ENCODE assay signal across 8 cellular contexts in genomic region chr17:5468075-5468473, GRCh38. TPM values are rescaled to one million over a fixed set of nuclear protein-coding genes. Genes with fewer than 3 reads are reported as not detected.
DNase-seq lines count a peak whose midpoint lies in the region; ATAC-seq and TF ChIP-seq lines count a peak whose summit lies in the region.

No MANE protein-coding gene starts in this region.

- peak; percentile 43 for DNase-seq in activated CD8-positive, alpha-beta memory T cell treated with anti-CD3 and anti-CD28 coated beads, Interleukin-2, amount 10 ng/mL, durations not matched to agents 7 days and 5 days
- no peak for DNase-seq in activated CD8-positive, alpha-beta memory T cell treated with anti-CD3 and anti-CD28 coated beads, Interleukin-2, amount 50 U/mL, for 48 hours
- peak; percentile 27 for DNase-seq in OCI-LY7 (ENCODE audit: low spot score)
- no peak for DNase-seq in central memory CD8-positive, alpha-beta T cell (ENCODE audit: low spot score in 2 of 2)
- no peak for DNase-seq in tibial artery
- DNase-seq in NCI-H1417 treated with DMSO at 0.1 percent for 48 hours (lab: John Stamatoyannopoulos, UW): no peak

- peaks cover 19% of the 10 kb centered on the region for H4K20me1 ChIP-seq in OCI-LY7 (ENCODE audit: insufficient read depth, low read length)

- H3K27me3 Mint-ChIP-seq in activated CD8-positive, alpha-beta memory T cell treated with anti-CD3 and anti-CD28 coated beads, Interleukin-2, amount 10 ng/mL, durations not matched to agents 7 days and 5 days: no peaks in the 10 kb centered on the region
- no peaks in the 10 kb centered on the region for H3K27me3 Mint-ChIP-seq in central memory CD8-positive, alpha-beta T cell

- peaks cover 24% of the 10 kb centered on the region for H3K4me1 ChIP-seq in OCI-LY7 (ENCODE audit: insufficient read depth, low read length, poor library complexity, severe bottlenecking)
- peaks cover 27% of the 10 kb centered on the region for H3K4me1 ChIP-seq in mononuclear cell (ENCODE audit: insufficient read depth, low read length)
- peaks cover 0 to 22% (median 20%) of the 10 kb centered on the region in 4 donors for H3K4me1 ChIP-seq in tibial artery

- peak overlapping the region; percentile 86 for H3K4me3 ChIP-seq in OCI-LY7 (ENCODE audit: low read depth, low read length, poor library complexity, severe bottlenecking)
- H3K4me3 ChIP-seq in mononuclear cell (ENCODE audit: low read length): peak overlapping the region; percentile 61
- peak overlapping the region; percentile 73 to 80 for H3K4me3 ChIP-seq in tibial artery

- H2AFZ ChIP-seq in OCI-LY7 (ENCODE audit: low read length): peak overlapping the region; percentile 26; the same call in 1 of the 2 replicates

- ATAC-seq in activated CD8-positive, alpha-beta memory T cell treated with anti-CD3 and anti-CD28 coated beads, Interleukin-2, amount 10 ng/mL, durations not matched to agents 7 days and 5 days: peak; percentile 18
- peak; percentile 35 for ATAC-seq in central memory CD8-positive, alpha-beta T cell (replicated peaks; ENCODE audit: extremely low read depth, poor library complexity, severe bottlenecking)
- no peak for ATAC-seq in HG03571 (IDR thresholded peaks at IDR 0.05; ENCODE audit: unreplicated experiment)

- peak overlapping the region; percentile 88 for H3K4me2 ChIP-seq in OCI-LY7 (ENCODE audit: low read length)

- peaks cover 13% of the 10 kb centered on the region for H3K36me3 Mint-ChIP-seq in activated CD8-positive, alpha-beta memory T cell treated with anti-CD3 and anti-CD28 coated beads, Interleukin-2, amount 10 ng/mL, durations not matched to agents 7 days and 5 days
- peaks cover 15% of the 10 kb centered on the region for H3K36me3 Mint-ChIP-seq in central memory CD8-positive, alpha-beta T cell (ENCODE audit: insufficient read depth)

- peaks cover 56% of the 10 kb centered on the region for H3K79me2 ChIP-seq in OCI-LY7 (ENCODE audit: insufficient read depth, low read depth, low read length)

- no peaks in the 10 kb centered on the region for H3K9me3 ChIP-seq in OCI-LY7 (ENCODE audit: low read length)
- H3K9me3 ChIP-seq in mononuclear cell (ENCODE audit: low read depth, low read length): no peaks in the 10 kb centered on the region
- H3K9me3 ChIP-seq in tibial artery: no peaks in the 10 kb centered on the region

- POLR2A ChIA-PET in OCI-LY7 (lab: Charles Lee): interaction anchor here (0.6 to 1.7 kb wide), 5 partner anchors 12 to 1325 kb away, joined by 3 to 8 read pairs (median 4); partner anchors contain the start of genes DERL2 and MIS12

- H3K4me3 Mint-ChIP-seq in activated CD8-positive, alpha-beta memory T cell treated with anti-CD3 and anti-CD28 coated beads, Interleukin-2, amount 10 ng/mL, durations not matched to agents 7 days and 5 days: peak overlapping the region; percentile 87
- peak overlapping the region; percentile 73 for H3K4me3 Mint-ChIP-seq in central memory CD8-positive, alpha-beta T cell

- CTCF ChIA-PET in activated CD8-positive, alpha-beta memory T cell treated with anti-CD3 and anti-CD28 coated beads, Interleukin-2, amount 10 ng/mL, durations not matched to agents 7 days and 5 days (lab: Charles Lee): interaction anchor here (0.9 to 3.1 kb wide), 5 partner anchors 18 to 31 kb away, joined by 3 to 23 read pairs (median 4); partner anchors contain the start of genes C1QBP, DERL2 and MIS12
- CTCF ChIA-PET in OCI-LY7 (lab: Charles Lee; ENCODE audit: unreplicated experiment): interaction anchor here (1.0 kb wide), 1 partner anchor 29 kb away, joined by 3 read pairs; the partner anchor contains the start of gene C1QBP

- BruUV-seq in OCI-LY7 (replicated peaks; lab: Mats Ljungman, UMichigan): no TSS peak

- H3K4me1 Mint-ChIP-seq in activated CD8-positive, alpha-beta memory T cell treated with anti-CD3 and anti-CD28 coated beads, Interleukin-2, amount 10 ng/mL, durations not matched to agents 7 days and 5 days: peaks cover 42% of the 10 kb centered on the region
- H3K4me1 Mint-ChIP-seq in central memory CD8-positive, alpha-beta T cell: peaks cover 37% of the 10 kb centered on the region

- H3K9me3 Mint-ChIP-seq in activated CD8-positive, alpha-beta memory T cell treated with anti-CD3 and anti-CD28 coated beads, Interleukin-2, amount 10 ng/mL, durations not matched to agents 7 days and 5 days (ENCODE audit: low read depth): no peaks in the 10 kb centered on the region
- no peaks in the 10 kb centered on the region for H3K9me3 Mint-ChIP-seq in central memory CD8-positive, alpha-beta T cell

- TF ChIP-seq CTCF in OCI-LY7 (conservative IDR thresholded peaks at IDR 0.05; ENCODE audit: low read length): no peak
- TF ChIP-seq CTCF in tibial artery (IDR thresholded peaks at IDR 0.05): no peak

- H3K27ac ChIP-seq in OCI-LY7 (ENCODE audit: low read depth, low read length, poor library complexity, severe bottlenecking) (peak overlapping the region; percentile 45), tibial artery (peak overlapping the region; percentile 77 to 83)

- H3K27ac Mint-ChIP-seq in activated CD8-positive, alpha-beta memory T cell treated with anti-CD3 and anti-CD28 coated beads, Interleukin-2, amount 10 ng/mL, durations not matched to agents 7 days and 5 days: peak overlapping the region; percentile 68
- H3K27ac Mint-ChIP-seq in central memory CD8-positive, alpha-beta T cell (ENCODE audit: low read depth): peak overlapping the region; percentile 50

- H3K27me3 ChIP-seq in mononuclear cell (ENCODE audit: insufficient read depth, low read length) (no peaks in the 10 kb centered on the region), tibial artery (no peaks in the 10 kb centered on the region)

- intact Hi-C loops in OCI-LY7 (cut with micrococcal nuclease; ENCODE audit: unreplicated experiment): loop anchor here (2.0 kb wide), 2 partner anchors 29 to 49 kb away; partner anchors contain the start of genes C1QBP and NUP88
- intact Hi-C loops in tibial artery (cut with DNase I; ENCODE audit: low total_unique reads): no loop called here

- H3K36me3 ChIP-seq in OCI-LY7 (ENCODE audit: insufficient read depth, low read length): peaks cover 52% of the 10 kb centered on the region
- H3K36me3 ChIP-seq in tibial artery: peaks cover 3 to 18% (median 14%) of the 10 kb centered on the region in 3 donors

- no peaks in the 10 kb centered on the region for H3K9me2 ChIP-seq in OCI-LY7 (ENCODE audit: insufficient read depth, low read length)

RNA-seq across cellular contexts. Expression of gene DHX33, which starts 0.7 kb away (rescaled TPM):
- total RNA-seq in activated CD8-positive, alpha-beta memory T cell treated with anti-CD3 and anti-CD28 coated beads, Interleukin-2, amount 10 ng/mL, durations not matched to agents 7 days and 5 days: 10 to 100 TPM; 21.9 to 29.4 TPM
- 19.1 and 24.0 TPM in 2 replicates for total RNA-seq in OCI-LY7 (2014; rRNA removed; shearing (Covaris generic))
- total RNA-seq in OCI-LY7 (2022) (35.2 and 38.4 TPM in 2 replicates), mononuclear cell (2.9 TPM)

RNA-seq across cellular contexts. Expression of gene DERL2, which starts 17.9 kb away (rescaled TPM):
- 10 to 100 TPM; 52.5 to 79.0 TPM for total RNA-seq in activated CD8-positive, alpha-beta memory T cell treated with anti-CD3 and anti-CD28 coated beads, Interleukin-2, amount 10 ng/mL, durations not matched to agents 7 days and 5 days
- total RNA-seq in OCI-LY7 (2014; rRNA removed; shearing (Covaris generic)): 25.8 and 28.1 TPM in 2 replicates
- total RNA-seq in OCI-LY7 (2022): 56.3 and 56.9 TPM in 2 replicates
- 49.4 TPM for total RNA-seq in mononuclear cell

RNA-seq across cellular contexts. Expression of gene MIS12, which starts 18.3 kb away (rescaled TPM):
- 10 to 100 TPM; 30.8 to 36.4 TPM for total RNA-seq in activated CD8-positive, alpha-beta memory T cell treated with anti-CD3 and anti-CD28 coated beads, Interleukin-2, amount 10 ng/mL, durations not matched to agents 7 days and 5 days
- total RNA-seq in OCI-LY7 (2014; rRNA removed; shearing (Covaris generic)): 21.0 and 26.4 TPM in 2 replicates
- total RNA-seq in OCI-LY7 (2022) (35.0 and 36.3 TPM in 2 replicates), mononuclear cell (18.9 TPM)

RNA-seq across cellular contexts. Expression of gene C1QBP, which starts 29.1 kb away (rescaled TPM):
- total RNA-seq in activated CD8-positive, alpha-beta memory T cell treated with anti-CD3 and anti-CD28 coated beads, Interleukin-2, amount 10 ng/mL, durations not matched to agents 7 days and 5 days: 100 to 1,000 TPM; 166 to 240 TPM
- total RNA-seq in OCI-LY7 (2014; rRNA removed; shearing (Covaris generic)): 257 and 260 TPM in 2 replicates
- 264 and 322 TPM in 2 replicates for total RNA-seq in OCI-LY7 (2022)
- total RNA-seq in mononuclear cell: 93.6 TPM

RNA-seq across cellular contexts. Expression of gene RPAIN, which starts 48.1 kb away (rescaled TPM):
- total RNA-seq in activated CD8-positive, alpha-beta memory T cell treated with anti-CD3 and anti-CD28 coated beads, Interleukin-2, amount 10 ng/mL, durations not matched to agents 7 days and 5 days: 10 to 100 TPM; 50.7 to 55.5 TPM
- 86.3 and 99.6 TPM in 2 replicates for total RNA-seq in OCI-LY7 (2014; rRNA removed; shearing (Covaris generic))
- 88.9 and 108 TPM in 2 replicates for total RNA-seq in OCI-LY7 (2022)
- total RNA-seq in mononuclear cell: 51.9 TPM

Comparison
In these comparisons a context has a peak if more than half of its experiments do, and no peak if none do; other contexts are left out.
1. DNase-seq: peak in activated CD8-positive, alpha-beta memory T cell treated with anti-CD3 and anti-CD28 coated beads, Interleukin-2, amount 10 ng/mL, durations not matched to agents 7 days and 5 days (single experiment) and OCI-LY7 (single experiment); none in activated CD8-positive, alpha-beta memory T cell treated with anti-CD3 and anti-CD28 coated beads, Interleukin-2, amount 50 U/mL, for 48 hours (single experiment), central memory CD8-positive, alpha-beta T cell (0 of 2), tibial artery (0 of 2) and NCI-H1417 treated with DMSO at 0.1 percent for 48 hours (single experiment).
2. Peak in every context shown above with its lines, with median percentiles within 50 percentile points of each other: H3K4me3 ChIP-seq.